ENCODE assay signal across 8 cellular contexts in genomic region chr5:119323630-119324000, GRCh38. TPM values are rescaled to one million over a fixed set of nuclear protein-coding genes. Genes with fewer than 3 reads are reported as not detected.
DNase-seq lines count a peak whose midpoint lies in the region; ATAC-seq and TF ChIP-seq lines count a peak whose summit lies in the region.

No MANE protein-coding gene starts in this region.

- H3K4me1 ChIP-seq in SJCRH30 (peaks cover 25% of the 10 kb centered on the region), tibial nerve (peaks cover 0 to 37% (median 11%) of the 10 kb centered on the region in 4 donors), gastrocnemius medialis (peaks cover 0 to 5% of the 10 kb centered on the region in 2 donors)

- no peaks in the 10 kb centered on the region for H3K27me3 ChIP-seq in SJCRH30
- H3K27me3 ChIP-seq in tibial nerve = no peaks in the 10 kb centered on the region
- no peaks in the 10 kb centered on the region for H3K27me3 ChIP-seq in gastrocnemius medialis

- H3K27me3 Mint-ChIP-seq in activated T-cell treated with anti-CD3 and anti-CD28 coated beads, Interleukin-2, amount 50 U/mL, for 24 hours = no peaks in the 10 kb centered on the region
- no peaks in the 10 kb centered on the region for H3K27me3 Mint-ChIP-seq in progenitor cell of endocrine pancreas

- H3K9me3 Mint-ChIP-seq in activated T-cell treated with anti-CD3 and anti-CD28 coated beads, Interleukin-2, amount 50 U/mL, for 24 hours = no peaks in the 10 kb centered on the region
- no peaks in the 10 kb centered on the region for H3K9me3 Mint-ChIP-seq in progenitor cell of endocrine pancreas (ENCODE audit: low read depth)

- TF ChIP-seq CTCF in foreskin fibroblast (IDR thresholded peaks at IDR 0.05; ENCODE audit: low read depth, low read length) = no peak
- TF ChIP-seq CTCF in tibial nerve (IDR thresholded peaks at IDR 0.05) = no peak
- no peak for TF ChIP-seq CTCF in progenitor cell of endocrine pancreas (IDR thresholded peaks at IDR 0.05; ENCODE audit: unreplicated experiment)
- no peak for TF ChIP-seq CTCF in gastrocnemius medialis (IDR thresholded peaks at IDR 0.05 in 4 of 5, conservative IDR thresholded peaks at IDR 0.05 in 1 of 5)

- intact Hi-C loops in gastrocnemius medialis (cut with DNase I; ENCODE audit: low total_unique reads) = no loop called here

- H3K36me3 ChIP-seq in SJCRH30 = no peaks in the 10 kb centered on the region
- no peaks in the 10 kb centered on the region for H3K36me3 ChIP-seq in tibial nerve
- H3K36me3 ChIP-seq in gastrocnemius medialis = no peaks in the 10 kb centered on the region

- ATAC-seq in gastrocnemius medialis = no peak
- ATAC-seq in HG02588 (IDR thresholded peaks at IDR 0.05; ENCODE audit: unreplicated experiment) = no peak

- H3K27ac ChIP-seq in SJCRH30 (peak overlapping the region; percentile 66), tibial nerve (peak overlapping the region in 3 of 4 donors; percentile 21 to 67 (median 57)), gastrocnemius medialis (peak overlapping the region in 1 of 4 donors; percentile 50)

- peaks cover 94% of the 10 kb centered on the region for H3K4me1 Mint-ChIP-seq in activated T-cell treated with anti-CD3 and anti-CD28 coated beads, Interleukin-2, amount 50 U/mL, for 24 hours (ENCODE audit: low read depth)
- H3K4me1 Mint-ChIP-seq in progenitor cell of endocrine pancreas (ENCODE audit: low read depth) = peaks cover 17% of the 10 kb centered on the region

- TF ChIP-seq POLR2A in tibial nerve (IDR thresholded peaks at IDR 0.05) (no peak), gastrocnemius medialis (IDR thresholded peaks at IDR 0.05) (no peak)

- peak overlapping the region; percentile 93 for H3K27ac Mint-ChIP-seq in activated T-cell treated with anti-CD3 and anti-CD28 coated beads, Interleukin-2, amount 50 U/mL, for 24 hours
- no peak overlapping the region for H3K27ac Mint-ChIP-seq in progenitor cell of endocrine pancreas

- H3K4me3 Mint-ChIP-seq in activated T-cell treated with anti-CD3 and anti-CD28 coated beads, Interleukin-2, amount 50 U/mL, for 24 hours = peak overlapping the region; percentile 38
- H3K4me3 Mint-ChIP-seq in progenitor cell of endocrine pancreas (ENCODE audit: low read depth) = no peak overlapping the region

- H3K36me3 Mint-ChIP-seq in activated T-cell treated with anti-CD3 and anti-CD28 coated beads, Interleukin-2, amount 50 U/mL, for 24 hours (ENCODE audit: low read depth) = peaks cover 43% of the 10 kb centered on the region
- H3K36me3 Mint-ChIP-seq in progenitor cell of endocrine pancreas (ENCODE audit: insufficient read depth) = peaks cover 1% of the 10 kb centered on the region

- no peak for DNase-seq in activated T-cell treated with anti-CD3 and anti-CD28 coated beads, Interleukin-2, amount 50 U/mL, for 24 hours
- DNase-seq in activated T-cell treated with anti-CD3 and anti-CD28 coated beads for 4 hours (no peak), SJCRH30 (peak; percentile 45 to 68), foreskin fibroblast (peak; percentile 48 to 74), tibial nerve (ENCODE audit: low spot score in 2 of 2) (no peak), progenitor cell of endocrine pancreas (ENCODE audit: low spot score, unreplicated experiment) (no peak), gastrocnemius medialis (no peak)

- in situ Hi-C loops in gastrocnemius medialis (cut with MboI; ENCODE audit: low sequenced_read_pairs in 4 of 4) = no loop called here

- H3K9me3 ChIP-seq in SJCRH30 (replicated peaks) (no peaks in the 10 kb centered on the region), tibial nerve (no peaks in the 10 kb centered on the region), gastrocnemius medialis (no peaks in the 10 kb centered on the region)

- no peak for TF ChIP-seq EP300 in tibial nerve (IDR thresholded peaks at IDR 0.05)

- H3K4me3 ChIP-seq in SJCRH30 (peak overlapping the region; percentile 37), foreskin fibroblast (ENCODE audit: low read depth in 1 of 2, low read length in 2 of 2) (no peak overlapping the region), tibial nerve (no peak overlapping the region), gastrocnemius medialis (no peak overlapping the region)

RNA-seq across cellular contexts. Expression of gene TNFAIP8, which starts 32.2 kb away (rescaled TPM):
- 43.1 and 45.3 TPM in 2 replicates for total RNA-seq in SJCRH30 (2014; rRNA removed; shearing (Covaris generic))
- total RNA-seq in tibial nerve = 10 to 100 TPM; 15.3 to 19.4 (median 17.8) TPM
- total RNA-seq in progenitor cell of endocrine pancreas = 8.0 and 9.3 TPM in 2 replicates
- total RNA-seq in gastrocnemius medialis = 1 to 10 TPM in 3 of 4 donors, under 1 TPM in 1; 0.20 to 5.8 (median 2.0) TPM

Comparison
In these comparisons a context has a peak if more than half of its experiments do, and no peak if none do; other contexts are left out.
1. DNase-seq: peak in SJCRH30 (2 of 2) and foreskin fibroblast (2 of 2); none in activated T-cell treated with anti-CD3 and anti-CD28 coated beads, Interleukin-2, amount 50 U/mL, for 24 hours (single experiment), activated T-cell treated with anti-CD3 and anti-CD28 coated beads for 4 hours (single experiment), tibial nerve (0 of 2), progenitor cell of endocrine pancreas (single experiment) and gastrocnemius medialis (0 of 2).